ENCODE assay signal across 16 cellular contexts in the genomic region with DNA sequence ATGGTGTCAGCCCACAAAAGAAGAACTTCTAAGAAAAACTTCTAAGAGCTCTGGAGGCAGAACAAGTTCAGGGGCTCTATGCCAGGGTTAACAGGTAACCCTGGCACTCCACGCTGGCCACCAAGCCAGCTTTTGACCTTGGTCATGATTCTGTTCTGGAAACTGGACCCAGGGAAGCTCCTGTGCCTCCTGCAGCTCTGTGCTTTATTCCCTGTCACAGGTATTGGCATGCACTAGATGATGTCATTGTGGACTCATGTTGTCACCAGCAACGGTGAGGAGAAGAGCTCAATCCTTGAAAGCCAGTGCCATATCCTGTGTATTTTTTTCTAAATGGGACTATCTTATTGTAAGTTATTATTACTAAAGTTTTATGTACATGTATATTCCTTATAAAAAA. TPM values are rescaled to one million over a fixed set of nuclear protein-coding genes. Genes with fewer than 3 reads are reported as not detected.
A peak's percentile ranks its signal among the peaks of the same experiment; 100 is the strongest.
DNase-seq lines count a peak whose midpoint lies in the region; ATAC-seq, FAIRE-seq and TF ChIP-seq lines count a peak whose summit lies in the region.
"Had no signal": no experiment of that assay in that cellular context is flagged by ENCODE, and none has a peak within 500 bp of the region (broad histone marks: within the 10 kb centered on the region; RNA-seq: fewer than 3 reads in every experiment).

No MANE protein-coding gene starts in this region.

- POLR2A ChIA-PET in A549 (lab: Yijun Ruan, JAX): no interaction called here

- ATAC-seq in A549 (no peak), left lobe of liver (peak; percentile 61)
- no peak for ATAC-seq in activated CD4-positive, CD25-positive, alpha-beta regulatory T cell treated with anti-CD3 and anti-CD28 coated beads, Interleukin-2, amount 50 U/mL, for 24 hours

- H3K4me1 ChIP-seq in A549: peaks cover 46% of the 10 kb centered on the region

- H3K4me2 ChIP-seq in A549: peak overlapping the region; percentile 81; the same call in 2 of the 3 replicates

- no peak for TF ChIP-seq CTCF in A549 (IDR thresholded peaks at IDR 0.05)

- DNase-seq in A549 (ENCODE audit: low read depth in 1 of 2, low spot score in 1 of 2): no peak
- peak; percentile 19 for DNase-seq in M059J (ENCODE audit: low read depth)
- peak; percentile 15 for DNase-seq in dermis blood vessel endothelial cell
- DNase-seq in left lobe of liver (ENCODE audit: low spot score): peak; percentile 86
- no peak for DNase-seq in NK-92 (lab: John Stamatoyannopoulos, UW; ENCODE audit: unreplicated experiment)
- DNase-seq in activated CD4-positive, alpha-beta T cell treated with anti-CD3 and anti-CD28 coated beads, Interleukin-2, amount 50 U/mL, for 48 hours: no peak
- DNase-seq in NCI-H128 (lab: John Stamatoyannopoulos, UW; ENCODE audit: unreplicated experiment): no peak
- DNase-seq: GF-D8, GOT3, KBM-7, NCI-H1092 treated with DMSO at 0.1 percent for 48 hours, NCI-H187, NCI-H526 treated with DMSO at 0.1 percent for 48 hours had no signal

- no peak overlapping the region for H3K4me3 ChIP-seq in A549

- H3K27ac ChIP-seq in A549: peak overlapping the region; percentile 89 to 95

- 69% methylated on average over 2 of the region's 2 CpGs for WGBS in A549 (ENCODE audit: missing lambda C conversion rate)

- no peak for TF ChIP-seq EP300 in A549 (IDR thresholded peaks at IDR 0.05)

- CTCF ChIA-PET in A549 (lab: Yijun Ruan, JAX): interaction anchor here (0.9 kb wide), 1 partner anchor 14 kb away, joined by 5 read pairs; no protein-coding TSS in a partner anchor

- no peak for TF ChIP-seq RAD21 in A549 (conservative IDR thresholded peaks at IDR 0.05 in 1 of 2, IDR thresholded peaks at IDR 0.05 in 1 of 2)

- TF ChIP-seq POLR2A in A549 (IDR thresholded peaks at IDR 0.05; ENCODE audit: low read length): no peak

- FAIRE-seq in A549 (lab: Jason Lieb, UNC): no peak
- FAIRE-seq: GM12891, GM18507 had no signal

- H3K9me3 ChIP-seq in A549: no peaks in the 10 kb centered on the region

TF ChIP-seq in A549, 52 proteins besides CTCF, POLR2A, EP300 and RAD21:
- TF ChIP-seq MYC (IDR thresholded peaks at IDR 0.05; ENCODE audit: borderline replicate concordance, low read length) (no peak), RNF2 (IDR thresholded peaks at IDR 0.05; ENCODE audit: borderline replicate concordance, low read depth) (no peak), JUN (IDR thresholded peaks at IDR 0.05) (no peak), HOXB5 (CRISPR knock-in tag; IDR thresholded peaks at IDR 0.05) (no peak), SREBF2 (IDR thresholded peaks at IDR 0.05) (no peak), MAFK (IDR thresholded peaks at IDR 0.05; ENCODE audit: partially characterized antibody) (no peak)
- TF ChIP-seq, protein P1, sequence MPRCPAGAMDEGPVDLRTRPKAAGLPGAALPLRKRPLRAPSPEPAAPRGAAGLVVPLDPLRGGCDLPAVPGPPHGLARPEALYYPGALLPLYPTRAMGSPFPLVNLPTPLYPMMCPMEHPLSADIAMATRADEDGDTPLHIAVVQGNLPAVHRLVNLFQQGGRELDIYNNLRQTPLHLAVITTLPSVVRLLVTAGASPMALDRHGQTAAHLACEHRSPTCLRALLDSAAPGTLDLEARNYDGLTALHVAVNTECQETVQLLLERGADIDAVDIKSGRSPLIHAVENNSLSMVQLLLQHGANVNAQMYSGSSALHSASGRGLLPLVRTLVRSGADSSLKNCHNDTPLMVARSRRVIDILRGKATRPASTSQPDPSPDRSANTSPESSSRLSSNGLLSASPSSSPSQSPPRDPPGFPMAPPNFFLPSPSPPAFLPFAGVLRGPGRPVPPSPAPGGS (IDR thresholded peaks at IDR 0.05): no peak
- TF ChIP-seq, protein P2, sequence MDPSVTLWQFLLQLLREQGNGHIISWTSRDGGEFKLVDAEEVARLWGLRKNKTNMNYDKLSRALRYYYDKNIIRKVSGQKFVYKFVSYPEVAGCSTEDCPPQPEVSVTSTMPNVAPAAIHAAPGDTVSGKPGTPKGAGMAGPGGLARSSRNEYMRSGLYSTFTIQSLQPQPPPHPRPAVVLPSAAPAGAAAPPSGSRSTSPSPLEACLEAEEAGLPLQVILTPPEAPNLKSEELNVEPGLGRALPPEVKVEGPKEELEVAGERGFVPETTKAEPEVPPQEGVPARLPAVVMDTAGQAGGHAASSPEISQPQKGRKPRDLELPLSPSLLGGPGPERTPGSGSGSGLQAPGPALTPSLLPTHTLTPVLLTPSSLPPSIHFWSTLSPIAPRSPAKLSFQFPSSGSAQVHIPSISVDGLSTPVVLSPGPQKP (IDR thresholded peaks at IDR 0.05; ENCODE audit: low read depth, low read length): no peak
- TF ChIP-seq, protein P3, sequence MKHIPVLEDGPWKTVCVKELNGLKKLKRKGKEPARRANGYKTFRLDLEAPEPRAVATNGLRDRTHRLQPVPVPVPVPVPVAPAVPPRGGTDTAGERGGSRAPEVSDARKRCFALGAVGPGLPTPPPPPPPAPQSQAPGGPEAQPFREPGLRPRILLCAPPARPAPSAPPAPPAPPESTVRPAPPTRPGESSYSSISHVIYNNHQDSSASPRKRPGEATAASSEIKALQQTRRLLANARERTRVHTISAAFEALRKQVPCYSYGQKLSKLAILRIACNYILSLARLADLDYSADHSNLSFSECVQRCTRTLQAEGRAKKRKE (CRISPR knock-in tag; IDR thresholded peaks at IDR 0.05; ENCODE audit: low read depth): no peak
- TF ChIP-seq, protein P4, sequence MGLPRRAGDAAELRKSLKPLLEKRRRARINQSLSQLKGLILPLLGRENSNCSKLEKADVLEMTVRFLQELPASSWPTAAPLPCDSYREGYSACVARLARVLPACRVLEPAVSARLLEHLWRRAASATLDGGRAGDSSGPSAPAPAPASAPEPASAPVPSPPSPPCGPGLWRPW (IDR thresholded peaks at IDR 0.05): no peak
- TF ChIP-seq, protein P5, sequence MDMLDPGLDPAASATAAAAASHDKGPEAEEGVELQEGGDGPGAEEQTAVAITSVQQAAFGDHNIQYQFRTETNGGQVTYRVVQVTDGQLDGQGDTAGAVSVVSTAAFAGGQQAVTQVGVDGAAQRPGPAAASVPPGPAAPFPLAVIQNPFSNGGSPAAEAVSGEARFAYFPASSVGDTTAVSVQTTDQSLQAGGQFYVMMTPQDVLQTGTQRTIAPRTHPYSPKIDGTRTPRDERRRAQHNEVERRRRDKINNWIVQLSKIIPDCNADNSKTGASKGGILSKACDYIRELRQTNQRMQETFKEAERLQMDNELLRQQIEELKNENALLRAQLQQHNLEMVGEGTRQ (IDR thresholded peaks at IDR 0.05): no peak
- TF ChIP-seq, protein P6, sequence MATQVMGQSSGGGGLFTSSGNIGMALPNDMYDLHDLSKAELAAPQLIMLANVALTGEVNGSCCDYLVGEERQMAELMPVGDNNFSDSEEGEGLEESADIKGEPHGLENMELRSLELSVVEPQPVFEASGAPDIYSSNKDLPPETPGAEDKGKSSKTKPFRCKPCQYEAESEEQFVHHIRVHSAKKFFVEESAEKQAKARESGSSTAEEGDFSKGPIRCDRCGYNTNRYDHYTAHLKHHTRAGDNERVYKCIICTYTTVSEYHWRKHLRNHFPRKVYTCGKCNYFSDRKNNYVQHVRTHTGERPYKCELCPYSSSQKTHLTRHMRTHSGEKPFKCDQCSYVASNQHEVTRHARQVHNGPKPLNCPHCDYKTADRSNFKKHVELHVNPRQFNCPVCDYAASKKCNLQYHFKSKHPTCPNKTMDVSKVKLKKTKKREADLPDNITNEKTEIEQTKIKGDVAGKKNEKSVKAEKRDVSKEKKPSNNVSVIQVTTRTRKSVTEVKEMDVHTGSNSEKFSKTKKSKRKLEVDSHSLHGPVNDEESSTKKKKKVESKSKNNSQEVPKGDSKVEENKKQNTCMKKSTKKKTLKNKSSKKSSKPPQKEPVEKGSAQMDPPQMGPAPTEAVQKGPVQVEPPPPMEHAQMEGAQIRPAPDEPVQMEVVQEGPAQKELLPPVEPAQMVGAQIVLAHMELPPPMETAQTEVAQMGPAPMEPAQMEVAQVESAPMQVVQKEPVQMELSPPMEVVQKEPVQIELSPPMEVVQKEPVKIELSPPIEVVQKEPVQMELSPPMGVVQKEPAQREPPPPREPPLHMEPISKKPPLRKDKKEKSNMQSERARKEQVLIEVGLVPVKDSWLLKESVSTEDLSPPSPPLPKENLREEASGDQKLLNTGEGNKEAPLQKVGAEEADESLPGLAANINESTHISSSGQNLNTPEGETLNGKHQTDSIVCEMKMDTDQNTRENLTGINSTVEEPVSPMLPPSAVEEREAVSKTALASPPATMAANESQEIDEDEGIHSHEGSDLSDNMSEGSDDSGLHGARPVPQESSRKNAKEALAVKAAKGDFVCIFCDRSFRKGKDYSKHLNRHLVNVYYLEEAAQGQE (IDR thresholded peaks at IDR 0.05): no peak

RNA-seq across cellular contexts. Expression of a gene that starts 56.7 kb away (rescaled TPM):
- polyA plus RNA-seq in A549 (2011; rRNA removed): 160 and 163 TPM in 2 replicates
- 41.0 and 50.0 TPM in 2 replicates for polyA plus RNA-seq in A549 (2012; cell fraction: cytosol; rRNA removed)
- 15.8 and 16.0 TPM in 2 replicates for polyA plus RNA-seq in A549 (2012; cell fraction: nucleus; rRNA removed)
- polyA plus RNA-seq in A549 (2017; fragmentation: RNase III; extraction: RNeasy Plus Mini Kit Qiagen cat#74134 plus additional on column Dnase treatment): 90.2 to 100 TPM (median 92.3 TPM) in 3 replicates
- polyA minus RNA-seq in A549 (2011; rRNA and poly(A)+ RNA removed): 63.5 and 66.8 TPM in 2 replicates
- total RNA-seq in M059J (2014; rRNA removed; shearing (Covaris generic)): 19.8 and 27.4 TPM in 2 replicates
- 19.4 and 33.7 TPM in 2 replicates for total RNA-seq in dermis blood vessel endothelial cell
- total RNA-seq in left lobe of liver: 27.8 TPM

Comparison
In these comparisons a context has a peak if more than half of its experiments do, and no peak if none do; other contexts are left out.
1. DNase-seq: peak in M059J (single experiment), dermis blood vessel endothelial cell (single experiment) and left lobe of liver (single experiment); none in A549 (0 of 2), NK-92 (single experiment), activated CD4-positive, alpha-beta T cell treated with anti-CD3 and anti-CD28 coated beads, Interleukin-2, amount 50 U/mL, for 48 hours (0 of 2) and NCI-H128 (single experiment).